In the genomic region with DNA sequence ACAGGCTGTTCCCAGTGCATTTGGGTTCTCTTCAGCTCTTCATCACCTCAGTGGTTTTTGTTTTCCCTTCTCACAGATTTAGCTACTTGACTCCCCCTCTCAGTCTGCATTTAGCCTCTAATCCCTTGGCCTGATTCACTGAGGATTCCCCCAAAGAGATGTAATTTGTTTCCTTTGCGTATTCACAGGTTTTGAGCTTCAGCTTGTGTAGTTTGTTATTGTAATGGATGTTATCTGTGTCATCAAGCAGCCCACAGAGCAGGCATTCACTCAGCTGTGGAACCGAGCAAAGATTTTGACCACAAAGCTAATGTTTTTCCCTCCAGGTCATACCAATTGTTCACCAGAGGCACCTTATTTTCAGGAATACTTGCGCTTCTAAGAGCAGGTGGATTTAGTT, we compare ENCODE assay signal across 13 cellular contexts. TPM values are rescaled to one million over a fixed set of nuclear protein-coding genes. Genes with fewer than 3 reads are reported as not detected.
DNase-seq lines count a peak whose midpoint lies in the region; ATAC-seq and TF ChIP-seq lines count a peak whose summit lies in the region.
"Had no signal": no experiment of that assay in that cellular context is flagged by ENCODE, and none has a peak within 500 bp of the region (broad histone marks: within the 10 kb centered on the region; RNA-seq: fewer than 3 reads in every experiment).

No MANE protein-coding gene starts in this region.

- no peak overlapping the region for H4K91ac ChIP-seq in neuronal stem cell (ENCODE audit: low read depth, low read length, poor library complexity)

- H2BK120ac ChIP-seq in neuronal stem cell (ENCODE audit: low read depth, low read length), result no peak overlapping the region

- H2AK5ac ChIP-seq in neuronal stem cell (ENCODE audit: low read depth, low read length), result no peak overlapping the region

- peak overlapping the region; percentile 33 for H3K4me2 ChIP-seq in neuronal stem cell (ENCODE audit: insufficient read depth, low read length, poor library complexity, severe bottlenecking)
- H3K4me2 ChIP-seq: BLaER1 had no signal

- H3K27me3 ChIP-seq in Panc1 (ENCODE audit: control insufficient read depth, insufficient read depth, low read length), result no peaks in the 10 kb centered on the region
- no peaks in the 10 kb centered on the region for H3K27me3 ChIP-seq in neuronal stem cell (ENCODE audit: control insufficient read depth in 3 of 3, insufficient read depth in 3 of 3, low read depth in 1 of 3, low read length in 3 of 3)
- H3K27me3 ChIP-seq: BLaER1, right atrium auricular region had no signal

- H3K23ac ChIP-seq in neuronal stem cell (ENCODE audit: low read depth, low read length, poor library complexity), result no peak overlapping the region

- ATAC-seq in Panc1, result peak; percentile 33; the same call in 1 of the 2 replicates
- ATAC-seq: HCT116 had no signal

- H3K27ac ChIP-seq in Panc1 (ENCODE audit: low read length), result peak overlapping the region; percentile 75
- peak overlapping the region; percentile 96 for H3K27ac ChIP-seq in neuronal stem cell (replicated peaks; ENCODE audit: low read length)
- H3K27ac ChIP-seq: BLaER1, right atrium auricular region had no signal

- POLR2A ChIA-PET in Panc1 (lab: Charles Lee), result interaction anchor here (0.6 to 1.4 kb wide), 3 partner anchors 13 to 231 kb away, joined by 3 to 4 read pairs (median 3); no protein-coding TSS in a partner anchor

- peaks cover 56% of the 10 kb centered on the region for H3K4me1 ChIP-seq in Panc1 (ENCODE audit: control insufficient read depth, insufficient read depth, low read length)
- H3K4me1 ChIP-seq in neuronal stem cell (ENCODE audit: control insufficient read depth in 2 of 2, insufficient read depth in 1 of 2, low read depth in 1 of 2, low read length in 2 of 2), result peaks cover 26 to 39% of the 10 kb centered on the region in 2 donors

- no peak overlapping the region for H2BK5ac ChIP-seq in neuronal stem cell (ENCODE audit: low read length)

- H3K4ac ChIP-seq in neuronal stem cell (ENCODE audit: low read length), result no peak overlapping the region

- CTCF ChIA-PET in Panc1 (lab: Charles Lee), result interaction anchor here (0.5 to 1.6 kb wide), 2 partner anchors 120 to 739 kb away, joined by 4 to 8 read pairs; no protein-coding TSS in a partner anchor

- H3K9ac ChIP-seq in neuronal stem cell (ENCODE audit: low read depth, low read length, poor library complexity), result no peak overlapping the region
- H3K9ac ChIP-seq: BLaER1 had no signal

- in situ Hi-C loops in Panc1 (cut with HindIII; ENCODE audit: low pct_unique_long_range_greater_than_20kb, low sequenced_read_pairs), result no loop called here

- H2AFZ ChIP-seq in neuronal stem cell (ENCODE audit: low read length), result peak overlapping the region; percentile 49

- no peak overlapping the region for H2BK12ac ChIP-seq in neuronal stem cell (ENCODE audit: low read length)

- H2BK15ac ChIP-seq in neuronal stem cell (ENCODE audit: low read length), result no peak overlapping the region

- H3K4me3 ChIP-seq in Panc1 (ENCODE audit: low read depth in 2 of 2, low read length in 2 of 2) (no peak overlapping the region), epithelial cell of proximal tubule (ENCODE audit: low read depth, low read length) (no peak overlapping the region), neuronal stem cell (ENCODE audit: low read length in 2 of 2) (no peak overlapping the region)
- H3K4me3 ChIP-seq: BLaER1, right atrium auricular region had no signal

- TF ChIP-seq POLR2A in erythroblast (IDR thresholded peaks at IDR 0.05; ENCODE audit: low read length), result no peak

- no TSS peak for BruUV-seq in Panc1 (replicated peaks; lab: Mats Ljungman, UMichigan)

- H3K9me3 ChIP-seq in Panc1 (ENCODE audit: control insufficient read depth, insufficient read depth, low read depth, low read length), result no peaks in the 10 kb centered on the region
- H3K9me3 ChIP-seq in neuronal stem cell (replicated peaks in 1 of 2; ENCODE audit: control insufficient read depth in 2 of 2, insufficient read depth in 1 of 2, low read depth in 1 of 2, low read length in 2 of 2), result no peaks in the 10 kb centered on the region
- H3K9me3 ChIP-seq: BLaER1, right atrium auricular region had no signal

- TF ChIP-seq CTCF in Panc1 (IDR thresholded peaks at IDR 0.05), result no peak
- no peak for TF ChIP-seq CTCF in epithelial cell of proximal tubule (conservative IDR thresholded peaks at IDR 0.05; ENCODE audit: low read depth, low read length)
- no peak for TF ChIP-seq CTCF in GM20000 (IDR thresholded peaks at IDR 0.05; ENCODE audit: extremely low read depth, missing control alignments)

- DNase-seq in ELR (ENCODE audit: low read depth), result peak; percentile 71
- no peak for DNase-seq in Panc1 (ENCODE audit: low read depth, low spot score)
- peak; percentile 86 for DNase-seq in epithelial cell of proximal tubule (ENCODE audit: low read depth)
- DNase-seq in neuronal stem cell (ENCODE audit: low spot score), result peak; percentile 75
- DNase-seq in erythroblast (lab: John Stamatoyannopoulos, UW), result no peak
- no peak for DNase-seq in GM20000 (ENCODE audit: low spot score)
- no peak for DNase-seq in nucleus accumbens (lab: John Stamatoyannopoulos, UW)
- DNase-seq in NOMO-1 treated with DMSO at 0.1 percent for 48 hours (lab: John Stamatoyannopoulos, UW; ENCODE audit: unreplicated experiment), result no peak
- DNase-seq: activated CD4-positive, alpha-beta T cell treated with anti-CD3 and anti-CD28 coated beads for 48 hours; NCI-H1694 had no signal

- intact Hi-C loops in Panc1 (cut with micrococcal nuclease; ENCODE audit: unreplicated experiment), result no loop called here

- H3K36me3 ChIP-seq in Panc1 (ENCODE audit: control insufficient read depth, insufficient read depth, low read length) (no peaks in the 10 kb centered on the region), neuronal stem cell (replicated peaks in 1 of 2; ENCODE audit: control insufficient read depth in 2 of 2, insufficient read depth in 2 of 2, low read length in 2 of 2) (no peaks in the 10 kb centered on the region)
- H3K36me3 ChIP-seq: BLaER1, right atrium auricular region had no signal

- H3K79me1 ChIP-seq in neuronal stem cell (ENCODE audit: low read depth, low read length), result no peaks in the 10 kb centered on the region

- no CpG with 5 or more reads among the region's 3 CpGs for WGBS in neuronal stem cell (ENCODE audit: extremely low coverage in 2 of 2, insufficient read length in 2 of 2, insufficient replicate concordance in 1 of 2), 2 donors

- no peak overlapping the region for H4K8ac ChIP-seq in neuronal stem cell (ENCODE audit: low read depth, low read length)

- no peak overlapping the region for H3K14ac ChIP-seq in neuronal stem cell (ENCODE audit: low read length)

- no peak overlapping the region for H3K18ac ChIP-seq in neuronal stem cell (ENCODE audit: low read length)

RNA-seq across cellular contexts. Expression of gene ME3, which starts 6.4 kb away (rescaled TPM):
- total RNA-seq in Panc1 (2021; ENCODE audit: unreplicated experiment), result 35.3 TPM
- polyA plus RNA-seq in Panc1 (2012; ENCODE audit: insufficient read length), result 31.8 TPM
- total RNA-seq in epithelial cell of proximal tubule, result 25.0 and 35.2 TPM in 2 replicates
- polyA plus RNA-seq in neuronal stem cell (2013, experiment 1 of 2), result 107 TPM
- 104 TPM for polyA plus RNA-seq in neuronal stem cell (2013, experiment 2 of 2)

Comparison
In these comparisons a context has a peak if more than half of its experiments do, and no peak if none do; other contexts are left out.
1. DNase-seq: peak in ELR (single experiment), epithelial cell of proximal tubule (single experiment) and neuronal stem cell (single experiment); none in Panc1 (single experiment), erythroblast (0 of 2), GM20000 (single experiment), nucleus accumbens (0 of 56) and NOMO-1 treated with DMSO at 0.1 percent for 48 hours (single experiment).